In the genomic region with DNA sequence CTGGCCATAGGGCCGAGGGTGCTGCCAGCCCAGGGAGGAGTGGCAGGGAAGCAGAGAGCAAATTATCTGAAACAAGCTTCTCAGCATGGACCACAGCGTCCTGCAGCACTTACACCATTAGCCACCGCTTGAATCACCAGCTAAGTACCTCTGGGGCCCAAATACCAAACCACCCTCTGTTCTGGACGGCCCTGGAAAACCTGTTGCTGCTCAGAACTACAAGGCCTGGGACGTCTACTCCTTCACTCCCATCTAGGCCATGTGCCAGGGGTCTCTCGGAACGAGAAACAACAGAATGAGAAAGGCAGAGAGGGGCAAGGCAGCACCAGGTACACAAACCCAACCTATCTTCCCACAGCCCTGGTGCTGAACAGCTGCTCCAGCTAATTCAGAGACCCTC, we compare ENCODE assay signal across 1 cellular context.
TF ChIP-seq lines count a peak whose summit lies in the region.

No MANE protein-coding gene starts in this region.

TF ChIP-seq in HepG2, 621 proteins besides CTCF, POLR2A, EP300 and RAD21:
- TF ChIP-seq KLF12 (CRISPR knock-in tag; IDR thresholded peaks at IDR 0.05; ENCODE audit: borderline replicate concordance) (no peak), GMEB2 (CRISPR knock-in tag; IDR thresholded peaks at IDR 0.05; ENCODE audit: low read depth) (no peak), ATF7-NPFF (CRISPR knock-in tag; IDR thresholded peaks at IDR 0.05; ENCODE audit: low read depth) (no peak), DNMT3B (CRISPR knock-in tag; conservative IDR thresholded peaks at IDR 0.05) (no peak)
- TF ChIP-seq, protein P1, sequence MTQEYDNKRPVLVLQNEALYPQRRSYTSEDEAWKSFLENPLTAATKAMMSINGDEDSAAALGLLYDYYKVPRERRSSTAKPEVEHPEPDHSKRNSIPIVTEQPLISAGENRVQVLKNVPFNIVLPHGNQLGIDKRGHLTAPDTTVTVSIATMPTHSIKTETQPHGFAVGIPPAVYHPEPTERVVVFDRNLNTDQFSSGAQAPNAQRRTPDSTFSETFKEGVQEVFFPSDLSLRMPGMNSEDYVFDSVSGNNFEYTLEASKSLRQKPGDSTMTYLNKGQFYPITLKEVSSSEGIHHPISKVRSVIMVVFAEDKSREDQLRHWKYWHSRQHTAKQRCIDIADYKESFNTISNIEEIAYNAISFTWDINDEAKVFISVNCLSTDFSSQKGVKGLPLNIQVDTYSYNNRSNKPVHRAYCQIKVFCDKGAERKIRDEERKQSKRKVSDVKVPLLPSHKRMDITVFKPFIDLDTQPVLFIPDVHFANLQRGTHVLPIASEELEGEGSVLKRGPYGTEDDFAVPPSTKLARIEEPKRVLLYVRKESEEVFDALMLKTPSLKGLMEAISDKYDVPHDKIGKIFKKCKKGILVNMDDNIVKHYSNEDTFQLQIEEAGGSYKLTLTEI (CRISPR knock-in tag; conservative IDR thresholded peaks at IDR 0.05): no peak
